ENCODE assay signal across 8 cellular contexts in the genomic region with DNA sequence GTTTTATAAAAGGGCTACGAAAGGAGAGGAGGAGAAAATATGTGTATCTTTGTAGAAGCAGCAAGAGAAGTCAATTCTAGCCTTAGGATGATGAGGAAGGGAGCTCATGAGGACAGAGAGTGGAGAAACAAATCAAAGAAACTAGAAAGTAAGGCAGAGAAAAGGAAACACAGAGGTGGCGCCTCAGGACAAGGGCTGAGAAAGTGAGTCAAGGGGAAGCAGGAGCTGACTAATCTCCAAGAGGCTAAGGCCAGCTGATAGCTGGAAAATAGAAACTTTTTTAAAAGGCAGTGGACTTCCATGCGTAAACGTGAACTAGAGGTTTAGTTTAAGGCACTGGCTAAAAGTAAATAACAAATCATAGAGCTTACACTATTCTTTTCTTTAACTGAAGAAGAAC.
DNase-seq lines count a peak whose midpoint lies in the region; ATAC-seq, FAIRE-seq and TF ChIP-seq lines count a peak whose summit lies in the region.

No MANE protein-coding gene starts in this region.

- H3K27me3 ChIP-seq in ACC112 (ENCODE audit: insufficient read depth, low read length) (no peaks in the 10 kb centered on the region), A673 (replicated peaks; ENCODE audit: insufficient read depth, low read depth, low read length, poor library complexity) (no peaks in the 10 kb centered on the region)

- peak overlapping the region; percentile 75 for H3K27ac ChIP-seq in ACC112 (ENCODE audit: low read depth, low read length)
- no peak overlapping the region for H3K27ac ChIP-seq in A673 (ENCODE audit: low read depth, low read length, poor library complexity, severe bottlenecking)

- DNase-seq in EL, result peak; percentile 64
- no peak for DNase-seq in activated CD8-positive, alpha-beta T cell treated with anti-CD3 and anti-CD28 coated beads, Interleukin-2, amount 10 ng/mL, durations not matched to agents 7 days and 5 days
- DNase-seq in glomerular visceral epithelial cell (ENCODE audit: extremely low spot score), result peak; percentile 12
- DNase-seq in UCSD-AML1 (lab: John Stamatoyannopoulos, UW; ENCODE audit: unreplicated experiment), result no peak
- DNase-seq in A673 (ENCODE audit: low spot score), result no peak
- DNase-seq in T-helper 9 cell, result no peak
- no peak for DNase-seq in D721Med (ENCODE audit: insufficient read length, low spot score)

- H3K27ac Mint-ChIP-seq in activated CD8-positive, alpha-beta T cell treated with anti-CD3 and anti-CD28 coated beads, Interleukin-2, amount 10 ng/mL, durations not matched to agents 7 days and 5 days, result peak overlapping the region; percentile 17

- FAIRE-seq in D721Med (lab: Jason Lieb, UNC), result no peak

- no peak for ATAC-seq in activated CD8-positive, alpha-beta T cell treated with anti-CD3 and anti-CD28 coated beads, Interleukin-2, amount 10 ng/mL, durations not matched to agents 7 days and 5 days

- H2AFZ ChIP-seq in ACC112 (ENCODE audit: low read length, unreplicated experiment), result peak overlapping the region; percentile 85

- H3K4me1 ChIP-seq in ACC112 (ENCODE audit: control insufficient read depth, insufficient read depth, low read length, unreplicated experiment) (peaks cover 30% of the 10 kb centered on the region), A673 (ENCODE audit: insufficient read depth, low read length, poor library complexity, severe bottlenecking) (no peaks in the 10 kb centered on the region)

- H3K4me1 Mint-ChIP-seq in activated CD8-positive, alpha-beta T cell treated with anti-CD3 and anti-CD28 coated beads, Interleukin-2, amount 10 ng/mL, durations not matched to agents 7 days and 5 days (ENCODE audit: low read depth), result peaks cover 88% of the 10 kb centered on the region

- no peaks in the 10 kb centered on the region for H3K27me3 Mint-ChIP-seq in activated CD8-positive, alpha-beta T cell treated with anti-CD3 and anti-CD28 coated beads, Interleukin-2, amount 10 ng/mL, durations not matched to agents 7 days and 5 days (ENCODE audit: low read depth)

- H3K9me3 Mint-ChIP-seq in activated CD8-positive, alpha-beta T cell treated with anti-CD3 and anti-CD28 coated beads, Interleukin-2, amount 10 ng/mL, durations not matched to agents 7 days and 5 days (ENCODE audit: insufficient read depth), result no peaks in the 10 kb centered on the region

- no peaks in the 10 kb centered on the region for H3K79me2 ChIP-seq in ACC112 (ENCODE audit: control insufficient read depth, insufficient read depth, low read length, unreplicated experiment)

- no peaks in the 10 kb centered on the region for H3K9me3 ChIP-seq in A673 (ENCODE audit: low read depth, low read length, poor library complexity, severe bottlenecking)

- peaks cover 69% of the 10 kb centered on the region for H3K36me3 Mint-ChIP-seq in activated CD8-positive, alpha-beta T cell treated with anti-CD3 and anti-CD28 coated beads, Interleukin-2, amount 10 ng/mL, durations not matched to agents 7 days and 5 days (ENCODE audit: low read depth)

- CTCF ChIA-PET in activated CD8-positive, alpha-beta T cell treated with anti-CD3 and anti-CD28 coated beads, Interleukin-2, amount 10 ng/mL, durations not matched to agents 7 days and 5 days (lab: Charles Lee), result interaction anchor here (0.9 to 1.9 kb wide), 7 partner anchors 9 to 54 kb away, joined by 3 to 14 read pairs (median 5); no protein-coding TSS in a partner anchor
- CTCF ChIA-PET in A673 (lab: Charles Lee), result interaction anchor here (0.6 kb wide), 1 partner anchor 181 kb away, joined by 4 read pairs; no protein-coding TSS in a partner anchor

- intact Hi-C loops in A673 (cut with micrococcal nuclease; ENCODE audit: unreplicated experiment), result no loop called here

- H3K36me3 ChIP-seq in ACC112 (ENCODE audit: insufficient read depth, low read length) (no peaks in the 10 kb centered on the region), A673 (ENCODE audit: insufficient read depth, low read length, poor library complexity, severe bottlenecking) (no peaks in the 10 kb centered on the region)

- TF ChIP-seq CTCF in A673 (conservative IDR thresholded peaks at IDR 0.05; ENCODE audit: low read depth, low read length) (no peak), D721Med (IDR thresholded peaks at IDR 0.05; ENCODE audit: insufficient read depth, missing control alignments) (no peak)

- H3K4me3 Mint-ChIP-seq in activated CD8-positive, alpha-beta T cell treated with anti-CD3 and anti-CD28 coated beads, Interleukin-2, amount 10 ng/mL, durations not matched to agents 7 days and 5 days, result no peak overlapping the region

- no TSS peak for BruUV-seq in A673 (replicated peaks; lab: Mats Ljungman, UMichigan)

- POLR2A ChIA-PET in activated CD8-positive, alpha-beta T cell treated with anti-CD3 and anti-CD28 coated beads, Interleukin-2, amount 10 ng/mL, durations not matched to agents 7 days and 5 days (lab: Charles Lee), result interaction anchor here (0.6 to 1.9 kb wide), 4 partner anchors 10 to 163 kb away, joined by 3 to 7 read pairs (median 4); no protein-coding TSS in a partner anchor
- POLR2A ChIA-PET in A673 (lab: Charles Lee; ENCODE audit: low non-redundant PET), result no interaction called here

- H3K4me3 ChIP-seq in ACC112 (ENCODE audit: low read depth, low read length) (peak overlapping the region; percentile 24; the same call in 1 of the 2 replicates), A673 (ENCODE audit: low read depth, low read length, poor library complexity, severe bottlenecking) (no peak overlapping the region)

Comparison
In these comparisons a context has a peak if more than half of its experiments do, and no peak if none do; other contexts are left out.
1. DNase-seq: peak in EL (single experiment) and glomerular visceral epithelial cell (single experiment); none in activated CD8-positive, alpha-beta T cell treated with anti-CD3 and anti-CD28 coated beads, Interleukin-2, amount 10 ng/mL, durations not matched to agents 7 days and 5 days (single experiment), UCSD-AML1 (single experiment), A673 (single experiment), T-helper 9 cell (single experiment) and D721Med (single experiment).